Comparison of ENCODE assay signal across 8 cellular contexts in the genomic region with DNA sequence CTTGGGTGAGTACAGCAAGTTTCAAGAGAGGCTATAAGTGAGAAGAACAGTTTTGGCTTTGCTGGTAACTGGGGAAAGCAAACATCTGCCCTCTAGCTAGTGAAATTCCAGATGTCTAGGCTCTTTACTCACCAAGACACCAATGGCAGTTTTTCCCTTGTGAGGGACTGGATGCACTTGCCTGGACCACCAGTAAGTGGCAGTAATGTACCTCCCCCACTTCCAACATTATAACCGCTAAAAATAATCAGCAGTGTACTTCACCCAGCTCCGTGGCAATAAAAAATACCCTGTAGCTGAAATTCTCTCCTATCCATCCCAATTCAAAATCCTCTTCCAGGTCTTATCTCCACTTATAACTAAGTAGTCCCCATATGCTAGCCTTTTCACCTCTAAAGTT.
DNase-seq lines count a peak whose midpoint lies in the region; FAIRE-seq and TF ChIP-seq lines count a peak whose summit lies in the region.

No MANE protein-coding gene starts in this region.

- dilution Hi-C loops in keratinocyte (cut with MboI; ENCODE audit: extremely low pct_ligation_motif_present, low sequenced_read_pairs): no loop called here

- no peak for FAIRE-seq in keratinocyte (lab: Jason Lieb, UNC)

- peak; percentile 23 for DNase-seq in NCI-H510A treated with DMSO at 0.1 percent for 48 hours (lab: John Stamatoyannopoulos, UW)
- DNase-seq in NCI-H510A (lab: John Stamatoyannopoulos, UW): no peak
- DNase-seq in H7: peak; percentile 32
- peak; percentile 56 for DNase-seq in NB4 (ENCODE audit: low read depth)
- DNase-seq in brain pericyte (ENCODE audit: low read depth, low spot score): peak; percentile 27
- DNase-seq in keratinocyte (ENCODE audit: low read depth, low spot score): no peak
- DNase-seq in type B pancreatic cell (ENCODE audit: extremely low spot score, unreplicated experiment): no peak
- DNase-seq in RKO (ENCODE audit: low spot score): no peak

- no peak overlapping the region for H3K4me3 Mint-ChIP-seq in type B pancreatic cell

- no peak overlapping the region for H3K9ac ChIP-seq in keratinocyte (ENCODE audit: control insufficient read depth, extremely low read depth, insufficient read depth, low read length)

- no peak for TF ChIP-seq POLR2A in NB4 (IDR thresholded peaks at IDR 0.05; ENCODE audit: extremely low read depth, insufficient read length)

- no peaks in the 10 kb centered on the region for H3K4me1 ChIP-seq in keratinocyte (ENCODE audit: control insufficient read depth, extremely low read depth, insufficient read depth, low read length)

- no peaks in the 10 kb centered on the region for H3K9me3 ChIP-seq in keratinocyte (ENCODE audit: control insufficient read depth, low read depth, low read length)

- H3K36me3 Mint-ChIP-seq in type B pancreatic cell: no peaks in the 10 kb centered on the region

- no peak overlapping the region for H3K27ac ChIP-seq in keratinocyte (ENCODE audit: control insufficient read depth, insufficient read depth, low read length)

- TF ChIP-seq CTCF in NB4 (IDR thresholded peaks at IDR 0.05; ENCODE audit: low read depth, low read length): peak; percentile 70
- peak; percentile 45 to 67 (median 65) for TF ChIP-seq CTCF in keratinocyte (optimal IDR thresholded peaks at IDR 0.05 in 1 of 3, IDR thresholded peaks at IDR 0.05 in 1 of 3, conservative IDR thresholded peaks at IDR 0.05 in 1 of 3; ENCODE audit: extremely low read depth in 1 of 3, insufficient read depth in 2 of 3, low read length in 3 of 3)
- TF ChIP-seq CTCF in type B pancreatic cell (conservative IDR thresholded peaks at IDR 0.05): peak; percentile 83

- peaks cover 4% of the 10 kb centered on the region for H3K9me3 Mint-ChIP-seq in type B pancreatic cell

- no peaks in the 10 kb centered on the region for H3K4me1 Mint-ChIP-seq in type B pancreatic cell (ENCODE audit: unreplicated experiment)

- H3K27me3 ChIP-seq in H7 (ENCODE audit: control insufficient read depth, insufficient read depth, low read length) (no peaks in the 10 kb centered on the region), keratinocyte (ENCODE audit: control insufficient read depth, extremely low read depth, insufficient read depth, low read length) (no peaks in the 10 kb centered on the region)

- H3K4me2 ChIP-seq in keratinocyte (ENCODE audit: control insufficient read depth, extremely low read depth, insufficient read depth, low read depth, low read length): no peak overlapping the region

- peaks cover 9% of the 10 kb centered on the region for H3K27me3 Mint-ChIP-seq in type B pancreatic cell

- H2AFZ ChIP-seq in keratinocyte (ENCODE audit: control insufficient read depth, low read length): no peak overlapping the region

- H3K9me1 ChIP-seq in keratinocyte (ENCODE audit: control insufficient read depth, extremely low read depth, insufficient read depth, low read length): no peaks in the 10 kb centered on the region

- no peak overlapping the region for H3K27ac Mint-ChIP-seq in type B pancreatic cell

- H3K36me3 ChIP-seq in H7 (replicated peaks; ENCODE audit: control insufficient read depth, insufficient read depth, low read length): no peaks in the 10 kb centered on the region
- H3K36me3 ChIP-seq in keratinocyte (ENCODE audit: control insufficient read depth in 2 of 2, extremely low read depth in 1 of 2, insufficient read depth in 2 of 2, low read length in 2 of 2): no peaks in the 10 kb centered on the region

- no peaks in the 10 kb centered on the region for H3K79me2 ChIP-seq in keratinocyte (ENCODE audit: control insufficient read depth, insufficient read depth, low read length)

- no peaks in the 10 kb centered on the region for H4K20me1 ChIP-seq in keratinocyte (ENCODE audit: control insufficient read depth, extremely low read depth, insufficient read depth, low read length)

- no peak overlapping the region for H3K4me3 ChIP-seq in H7 (ENCODE audit: insufficient read depth, low read depth, low read length)
- H3K4me3 ChIP-seq in NB4 (ENCODE audit: low read depth, low read length): no peak overlapping the region
- H3K4me3 ChIP-seq in keratinocyte (ENCODE audit: control insufficient read depth in 2 of 3, extremely low read depth in 1 of 3, insufficient read depth in 2 of 3, low read depth in 1 of 3, low read length in 3 of 3): no peak overlapping the region

Comparison
In these comparisons a context has a peak if more than half of its experiments do, and no peak if none do; other contexts are left out.
1. DNase-seq: peak in NCI-H510A treated with DMSO at 0.1 percent for 48 hours (single experiment), H7 (single experiment), NB4 (single experiment) and brain pericyte (single experiment); none in NCI-H510A (single experiment), keratinocyte (single experiment), type B pancreatic cell (single experiment) and RKO (single experiment).
2. Peak in every context shown above with its lines, with median percentiles within 50 percentile points of each other: CTCF ChIP-seq.